Comparison of ENCODE assay signal across 1 cellular context in the genomic region with DNA sequence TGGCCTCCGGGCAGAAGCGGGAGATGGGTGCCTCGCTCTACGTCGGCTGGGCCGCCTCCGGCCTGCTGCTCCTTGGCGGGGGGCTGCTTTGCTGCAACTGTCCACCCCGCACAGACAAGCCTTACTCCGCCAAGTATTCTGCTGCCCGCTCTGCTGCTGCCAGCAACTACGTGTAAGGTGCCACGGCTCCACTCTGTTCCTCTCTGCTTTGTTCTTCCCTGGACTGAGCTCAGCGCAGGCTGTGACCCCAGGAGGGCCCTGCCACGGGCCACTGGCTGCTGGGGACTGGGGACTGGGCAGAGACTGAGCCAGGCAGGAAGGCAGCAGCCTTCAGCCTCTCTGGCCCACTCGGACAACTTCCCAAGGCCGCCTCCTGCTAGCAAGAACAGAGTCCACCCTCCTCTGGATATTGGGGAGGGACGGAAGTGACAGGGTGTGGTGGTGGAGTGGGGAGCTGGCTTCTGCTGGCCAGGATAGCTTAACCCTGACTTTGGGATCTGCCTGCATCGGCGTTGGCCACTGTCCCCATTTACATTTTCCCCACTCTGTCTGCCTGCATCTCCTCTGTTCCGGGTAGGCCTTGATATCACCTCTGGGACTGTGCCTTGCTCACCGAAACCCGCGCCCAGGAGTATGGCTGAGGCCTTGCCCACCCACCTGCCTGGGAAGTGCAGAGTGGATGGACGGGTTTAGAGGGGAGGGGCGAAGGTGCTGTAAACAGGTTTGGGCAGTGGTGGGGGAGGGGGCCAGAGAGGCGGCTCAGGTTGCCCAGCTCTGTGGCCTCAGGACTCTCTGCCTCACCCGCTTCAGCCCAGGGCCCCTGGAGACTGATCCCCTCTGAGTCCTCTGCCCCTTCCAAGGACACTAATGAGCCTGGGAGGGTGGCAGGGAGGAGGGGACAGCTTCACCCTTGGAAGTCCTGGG.
TF ChIP-seq lines count a peak whose summit lies in the region.

No MANE protein-coding gene starts in this region.

TF ChIP-seq in HepG2, 621 proteins besides CTCF, POLR2A, EP300 and RAD21 (continued from another document and continues in another):
- TF ChIP-seq DR1 (CRISPR knock-in tag; IDR thresholded peaks at IDR 0.05) (no peak), SKIL (CRISPR knock-in tag; IDR thresholded peaks at IDR 0.05; ENCODE audit: borderline replicate concordance) (no peak), ZFP37 (CRISPR knock-in tag; IDR thresholded peaks at IDR 0.05; ENCODE audit: borderline replicate concordance) (no peak), JDP2 (CRISPR knock-in tag; IDR thresholded peaks at IDR 0.05; ENCODE audit: borderline replicate concordance) (no peak), ZNF552 (CRISPR knock-in tag; IDR thresholded peaks at IDR 0.05; ENCODE audit: borderline replicate concordance) (no peak), HNRNPUL1 (IDR thresholded peaks at IDR 0.05; ENCODE audit: low read depth, low read length) (no peak), SP5 (CRISPR knock-in tag; IDR thresholded peaks at IDR 0.05; ENCODE audit: borderline replicate concordance, low read depth) (peak; percentile 65; the same call in 1 of the 2 replicates), JUND (CRISPR knock-in tag; IDR thresholded peaks at IDR 0.05) (no peak), FOXA3 (CRISPR knock-in tag; IDR thresholded peaks at IDR 0.05) (0 out of 2 replicates have a peak, but pooled peaks have one; percentile 13), RNF2 (conservative IDR thresholded peaks at IDR 0.05; ENCODE audit: low read depth) (no peak), MED1 (CRISPR knock-in tag; IDR thresholded peaks at IDR 0.05) (peak; percentile 46; the same call in 1 of the 2 replicates), HMG20B (CRISPR knock-in tag; conservative IDR thresholded peaks at IDR 0.05) (no peak), ZNF24 (IDR thresholded peaks at IDR 0.05) (no peak), HDAC2 (CRISPR knock-in tag; IDR thresholded peaks at IDR 0.05) (peak; percentile 21; the same call in 1 of the 2 replicates), TBP (CRISPR knock-in tag; IDR thresholded peaks at IDR 0.05) (no peak), ZNF772 (CRISPR knock-in tag; IDR thresholded peaks at IDR 0.05) (0 out of 2 replicates have a peak, but pooled peaks have one; percentile 24), ZNF296 (CRISPR knock-in tag; conservative IDR thresholded peaks at IDR 0.05) (0 out of 2 replicates have a peak, but pooled peaks have one; percentile 64), TSC22D2 (CRISPR knock-in tag; IDR thresholded peaks at IDR 0.05; ENCODE audit: borderline replicate concordance) (no peak), KDM6A (CRISPR knock-in tag; IDR thresholded peaks at IDR 0.05; ENCODE audit: low read depth) (no peak), ZNF672 (CRISPR knock-in tag; IDR thresholded peaks at IDR 0.05) (no peak), AFF4 (CRISPR knock-in tag; IDR thresholded peaks at IDR 0.05) (no peak; the same call in 1 of the 2 replicates), ZNF34 (CRISPR knock-in tag; IDR thresholded peaks at IDR 0.05; ENCODE audit: borderline replicate concordance) (0 out of 2 replicates have a peak, but pooled peaks have one; percentile 50), DMTF1 (CRISPR knock-in tag; IDR thresholded peaks at IDR 0.05) (no peak), KAT7 (CRISPR knock-in tag; IDR thresholded peaks at IDR 0.05; ENCODE audit: borderline replicate concordance) (no peak), GABPB1 (CRISPR knock-in tag; IDR thresholded peaks at IDR 0.05) (no peak; the same call in 1 of the 2 replicates), ZNF841 (CRISPR knock-in tag; IDR thresholded peaks at IDR 0.05; ENCODE audit: borderline replicate concordance) (no peak), ZFX (CRISPR knock-in tag; IDR thresholded peaks at IDR 0.05; ENCODE audit: low read depth) (peak; percentile 84), ZNF333 (CRISPR knock-in tag; IDR thresholded peaks at IDR 0.05; ENCODE audit: borderline replicate concordance) (no peak)
- TF ChIP-seq, protein P1, sequence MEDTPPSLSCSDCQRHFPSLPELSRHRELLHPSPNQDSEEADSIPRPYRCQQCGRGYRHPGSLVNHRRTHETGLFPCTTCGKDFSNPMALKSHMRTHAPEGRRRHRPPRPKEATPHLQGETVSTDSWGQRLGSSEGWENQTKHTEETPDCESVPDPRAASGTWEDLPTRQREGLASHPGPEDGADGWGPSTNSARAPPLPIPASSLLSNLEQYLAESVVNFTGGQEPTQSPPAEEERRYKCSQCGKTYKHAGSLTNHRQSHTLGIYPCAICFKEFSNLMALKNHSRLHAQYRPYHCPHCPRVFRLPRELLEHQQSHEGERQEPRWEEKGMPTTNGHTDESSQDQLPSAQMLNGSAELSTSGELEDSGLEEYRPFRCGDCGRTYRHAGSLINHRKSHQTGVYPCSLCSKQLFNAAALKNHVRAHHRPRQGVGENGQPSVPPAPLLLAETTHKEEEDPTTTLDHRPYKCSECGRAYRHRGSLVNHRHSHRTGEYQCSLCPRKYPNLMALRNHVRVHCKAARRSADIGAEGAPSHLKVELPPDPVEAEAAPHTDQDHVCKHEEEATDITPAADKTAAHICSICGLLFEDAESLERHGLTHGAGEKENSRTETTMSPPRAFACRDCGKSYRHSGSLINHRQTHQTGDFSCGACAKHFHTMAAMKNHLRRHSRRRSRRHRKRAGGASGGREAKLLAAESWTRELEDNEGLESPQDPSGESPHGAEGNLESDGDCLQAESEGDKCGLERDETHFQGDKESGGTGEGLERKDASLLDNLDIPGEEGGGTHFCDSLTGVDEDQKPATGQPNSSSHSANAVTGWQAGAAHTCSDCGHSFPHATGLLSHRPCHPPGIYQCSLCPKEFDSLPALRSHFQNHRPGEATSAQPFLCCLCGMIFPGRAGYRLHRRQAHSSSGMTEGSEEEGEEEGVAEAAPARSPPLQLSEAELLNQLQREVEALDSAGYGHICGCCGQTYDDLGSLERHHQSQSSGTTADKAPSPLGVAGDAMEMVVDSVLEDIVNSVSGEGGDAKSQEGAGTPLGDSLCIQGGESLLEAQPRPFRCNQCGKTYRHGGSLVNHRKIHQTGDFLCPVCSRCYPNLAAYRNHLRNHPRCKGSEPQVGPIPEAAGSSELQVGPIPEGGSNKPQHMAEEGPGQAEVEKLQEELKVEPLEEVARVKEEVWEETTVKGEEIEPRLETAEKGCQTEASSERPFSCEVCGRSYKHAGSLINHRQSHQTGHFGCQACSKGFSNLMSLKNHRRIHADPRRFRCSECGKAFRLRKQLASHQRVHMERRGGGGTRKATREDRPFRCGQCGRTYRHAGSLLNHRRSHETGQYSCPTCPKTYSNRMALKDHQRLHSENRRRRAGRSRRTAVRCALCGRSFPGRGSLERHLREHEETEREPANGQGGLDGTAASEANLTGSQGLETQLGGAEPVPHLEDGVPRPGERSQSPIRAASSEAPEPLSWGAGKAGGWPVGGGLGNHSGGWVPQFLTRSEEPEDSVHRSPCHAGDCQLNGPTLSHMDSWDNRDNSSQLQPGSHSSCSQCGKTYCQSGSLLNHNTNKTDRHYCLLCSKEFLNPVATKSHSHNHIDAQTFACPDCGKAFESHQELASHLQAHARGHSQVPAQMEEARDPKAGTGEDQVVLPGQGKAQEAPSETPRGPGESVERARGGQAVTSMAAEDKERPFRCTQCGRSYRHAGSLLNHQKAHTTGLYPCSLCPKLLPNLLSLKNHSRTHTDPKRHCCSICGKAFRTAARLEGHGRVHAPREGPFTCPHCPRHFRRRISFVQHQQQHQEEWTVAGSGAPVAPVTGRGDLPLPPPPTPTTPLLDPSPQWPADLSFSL (CRISPR knock-in tag; IDR thresholded peaks at IDR 0.05): no peak; the same call in 1 of the 2 replicates
- TF ChIP-seq, protein P2, sequence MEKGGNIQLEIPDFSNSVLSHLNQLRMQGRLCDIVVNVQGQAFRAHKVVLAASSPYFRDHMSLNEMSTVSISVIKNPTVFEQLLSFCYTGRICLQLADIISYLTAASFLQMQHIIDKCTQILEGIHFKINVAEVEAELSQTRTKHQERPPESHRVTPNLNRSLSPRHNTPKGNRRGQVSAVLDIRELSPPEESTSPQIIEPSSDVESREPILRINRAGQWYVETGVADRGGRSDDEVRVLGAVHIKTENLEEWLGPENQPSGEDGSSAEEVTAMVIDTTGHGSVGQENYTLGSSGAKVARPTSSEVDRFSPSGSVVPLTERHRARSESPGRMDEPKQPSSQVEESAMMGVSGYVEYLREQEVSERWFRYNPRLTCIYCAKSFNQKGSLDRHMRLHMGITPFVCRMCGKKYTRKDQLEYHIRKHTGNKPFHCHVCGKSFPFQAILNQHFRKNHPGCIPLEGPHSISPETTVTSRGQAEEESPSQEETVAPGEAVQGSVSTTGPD (CRISPR knock-in tag; IDR thresholded peaks at IDR 0.05): no peak
- TF ChIP-seq, protein P3, sequence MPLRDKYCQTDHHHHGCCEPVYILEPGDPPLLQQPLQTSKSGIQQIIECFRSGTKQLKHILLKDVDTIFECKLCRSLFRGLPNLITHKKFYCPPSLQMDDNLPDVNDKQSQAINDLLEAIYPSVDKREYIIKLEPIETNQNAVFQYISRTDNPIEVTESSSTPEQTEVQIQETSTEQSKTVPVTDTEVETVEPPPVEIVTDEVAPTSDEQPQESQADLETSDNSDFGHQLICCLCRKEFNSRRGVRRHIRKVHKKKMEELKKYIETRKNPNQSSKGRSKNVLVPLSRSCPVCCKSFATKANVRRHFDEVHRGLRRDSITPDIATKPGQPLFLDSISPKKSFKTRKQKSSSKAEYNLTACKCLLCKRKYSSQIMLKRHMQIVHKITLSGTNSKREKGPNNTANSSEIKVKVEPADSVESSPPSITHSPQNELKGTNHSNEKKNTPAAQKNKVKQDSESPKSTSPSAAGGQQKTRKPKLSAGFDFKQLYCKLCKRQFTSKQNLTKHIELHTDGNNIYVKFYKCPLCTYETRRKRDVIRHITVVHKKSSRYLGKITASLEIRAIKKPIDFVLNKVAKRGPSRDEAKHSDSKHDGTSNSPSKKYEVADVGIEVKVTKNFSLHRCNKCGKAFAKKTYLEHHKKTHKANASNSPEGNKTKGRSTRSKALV (CRISPR knock-in tag; IDR thresholded peaks at IDR 0.05): no peak
